1 cellular context compared by ENCODE assay signal in the genomic region with DNA sequence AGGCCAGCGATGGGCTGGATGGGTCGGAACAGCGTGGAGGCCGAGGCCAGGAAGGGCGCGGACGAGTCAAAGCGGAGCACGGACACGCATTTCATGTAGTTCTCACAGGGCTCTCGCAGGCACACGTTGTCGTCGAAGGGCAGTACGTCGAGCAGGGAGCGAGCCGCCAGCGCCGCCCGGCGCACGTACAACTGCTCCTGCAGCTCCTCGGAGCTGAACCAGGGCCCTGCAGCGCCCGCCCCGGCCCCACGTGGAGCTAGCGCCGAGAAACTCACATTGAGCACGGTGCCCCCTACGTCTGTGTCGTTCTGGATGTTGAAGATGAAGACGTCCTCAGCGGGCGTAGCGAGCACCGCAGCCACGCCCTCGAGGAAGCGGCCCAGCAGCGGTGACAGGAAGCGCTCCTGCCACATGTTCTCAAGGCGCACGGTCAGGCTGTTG.
TF ChIP-seq lines count a peak whose summit lies in the region.

No MANE protein-coding gene starts in this region.

TF ChIP-seq in H1, 55 proteins besides CTCF, POLR2A, EP300 and RAD21:
- TF ChIP-seq RNF2 (IDR thresholded peaks at IDR 0.05; ENCODE audit: borderline replicate concordance, low read depth, low read length, missing control alignments, poor library complexity, severe bottlenecking) (peak; percentile 16), BCL11A (IDR thresholded peaks at IDR 0.05; ENCODE audit: low read depth in 2 of 2, low read length in 2 of 2) (no peak), CTBP2 (IDR thresholded peaks at IDR 0.05; ENCODE audit: borderline replicate concordance, insufficient read depth, insufficient read length, low read length) (no peak), CEBPB (IDR thresholded peaks at IDR 0.05; ENCODE audit: low read depth, low read length) (no peak), MAFK (IDR thresholded peaks at IDR 0.05; ENCODE audit: low read depth, low read length) (no peak), ASH2L (IDR thresholded peaks at IDR 0.05; ENCODE audit: low read length) (peak; percentile 10)
